9 cellular contexts compared by ENCODE assay signal in genomic region chr14:34098045-34098984, GRCh38.
DNase-seq lines count a peak whose midpoint lies in the region; ATAC-seq, FAIRE-seq and TF ChIP-seq lines count a peak whose summit lies in the region.
"Had no signal": no experiment of that assay in that cellular context is flagged by ENCODE, and none has a peak within 500 bp of the region (broad histone marks: within the 10 kb centered on the region; RNA-seq: fewer than 3 reads in every experiment).

No MANE protein-coding gene starts in this region.

- H3K4ac ChIP-seq in H9 (ENCODE audit: low read depth, low read length) (no peak overlapping the region), H1 (replicated peaks; ENCODE audit: insufficient read length, low read depth, low read length) (no peak overlapping the region), mesenchymal stem cell (ENCODE audit: low read depth in 1 of 2, low read length in 2 of 2) (no peak overlapping the region)

- H2BK15ac ChIP-seq in H9 (ENCODE audit: low read depth, low read length) (no peak overlapping the region), H1 (ENCODE audit: low read length) (no peak overlapping the region), mesenchymal stem cell (ENCODE audit: low read depth, poor library complexity, severe bottlenecking) (no peak overlapping the region)

- H3K4me3 Mint-ChIP-seq in Caco-2 (ENCODE audit: unreplicated experiment): no peak overlapping the region
- no peak overlapping the region for H3K4me3 Mint-ChIP-seq in H9

- H3K9ac ChIP-seq in H9 (ENCODE audit: extremely low read depth, insufficient read length, low read length): no peak overlapping the region
- no peak overlapping the region for H3K9ac ChIP-seq in H1 (replicated peaks in 1 of 4; ENCODE audit: extremely low read depth in 1 of 4, low read depth in 3 of 4, low read length in 3 of 4)
- H3K9ac ChIP-seq in mesenchymal stem cell (ENCODE audit: low read length): no peak overlapping the region

- TF ChIP-seq RAD21 in H1 (IDR thresholded peaks at IDR 0.05 in 1 of 2, conservative IDR thresholded peaks at IDR 0.05 in 1 of 2; ENCODE audit: low read depth in 2 of 2, low read length in 2 of 2): peak; percentile 83 to 89

- no peak overlapping the region for H3T11ph ChIP-seq in H9 (ENCODE audit: low read length)

- no peak for ATAC-seq in HG03025 (IDR thresholded peaks at IDR 0.05; ENCODE audit: low FRiP score, unreplicated experiment)

- CTCF ChIA-PET in Caco-2 (lab: Charles Lee) (interaction anchor here (0.6 to 3.7 kb wide), 27 partner anchors 9 to 1621 kb away, joined by 3 to 46 read pairs (median 4); no protein-coding TSS in a partner anchor), H1 (lab: Charles Lee; ENCODE audit: partially characterized antibody) (interaction anchor here (0.6 to 6.4 kb wide), 57 partner anchors 9 to 1844 kb away, joined by 3 to 88 read pairs (median 4); no protein-coding TSS in a partner anchor)

- H3K36me3 Mint-ChIP-seq in Caco-2 (ENCODE audit: insufficient read depth, unreplicated experiment) (no peaks in the 10 kb centered on the region), H9 (ENCODE audit: insufficient read depth in 1 of 3, low read depth in 3 of 3) (no peaks in the 10 kb centered on the region)

- H3K79me1 ChIP-seq in H9 (ENCODE audit: insufficient read depth, low read depth, low read length, poor library complexity, severe bottlenecking) (no peaks in the 10 kb centered on the region), H1 (ENCODE audit: low read depth, low read length) (no peaks in the 10 kb centered on the region), mesenchymal stem cell (replicated peaks; ENCODE audit: low read length, poor library complexity, severe bottlenecking) (no peaks in the 10 kb centered on the region)

- no peak for TF ChIP-seq EP300 in H1 (IDR thresholded peaks at IDR 0.05; ENCODE audit: borderline replicate concordance in 1 of 2, low read depth in 2 of 2, low read length in 2 of 2)

- peak; percentile 43 to 64 for DNase-seq in Caco-2
- DNase-seq in H9: no peak
- peak; percentile 64 to 67 for DNase-seq in SHP77 (lab: John Stamatoyannopoulos, UW)
- DNase-seq in H1 (ENCODE audit: low read depth in 1 of 2, low spot score in 2 of 2): peak in 1 of 2 experiments; percentile 47
- DNase-seq in mesenchymal stem cell: peak; percentile 58
- no peak for DNase-seq in effector CD4-positive, alpha-beta T cell
- DNase-seq in effector CD8-positive, alpha-beta T cell (lab: John Stamatoyannopoulos, UW): no peak

- H3K56ac ChIP-seq in H9 (ENCODE audit: insufficient read length, low read depth, low read length) (no peak overlapping the region), H1 (replicated peaks; ENCODE audit: insufficient read length, low read depth, low read length) (no peak overlapping the region)

- H4K8ac ChIP-seq in H9 (replicated peaks; ENCODE audit: insufficient read length, low read depth, low read length) (no peak overlapping the region), H1 (ENCODE audit: extremely low read depth, insufficient read depth, low read length) (no peak overlapping the region), mesenchymal stem cell (ENCODE audit: low read length) (peak overlapping the region; percentile 0)

- POLR2A ChIA-PET in Caco-2 (lab: Charles Lee) (interaction anchor here (0.7 to 1.0 kb wide), 3 partner anchors 38 to 257 kb away, joined by 3 to 4 read pairs (median 3); partner anchors contain the start of gene EGLN3), H1 (lab: Charles Lee; ENCODE audit: partially characterized antibody) (interaction anchor here (0.8 to 2.0 kb wide), 3 partner anchors 40 to 246 kb away, joined by 3 to 6 read pairs (median 3); partner anchors contain the start of gene EGLN3)

- FAIRE-seq in H1 (lab: Jason Lieb, UNC): no peak

- H3K23me2 ChIP-seq in H9 (ENCODE audit: insufficient read length, low read depth, low read length, poor library complexity, severe bottlenecking) (no peaks in the 10 kb centered on the region), H1 (ENCODE audit: low read depth, low read length) (no peaks in the 10 kb centered on the region)

- H3K27me3 Mint-ChIP-seq in Caco-2 (ENCODE audit: insufficient read depth, unreplicated experiment) (no peaks in the 10 kb centered on the region), H9 (ENCODE audit: low read depth) (no peaks in the 10 kb centered on the region)

- H3K4me1 Mint-ChIP-seq in Caco-2 (ENCODE audit: low read depth, unreplicated experiment) (peaks cover 30% of the 10 kb centered on the region), H9 (peaks cover 9 to 13% of the 10 kb centered on the region in 2 experiments)

- H3K27ac Mint-ChIP-seq in Caco-2 (ENCODE audit: unreplicated experiment) (peak overlapping the region; percentile 57), H9 (peak overlapping the region in 1 of 3 experiments; percentile 17; a peak in 1 of 7 replicates)

- H3K18ac ChIP-seq in H9 (ENCODE audit: insufficient read length, low read depth, low read length) (no peak overlapping the region), H1 (ENCODE audit: extremely low read depth, low read length) (no peak overlapping the region), mesenchymal stem cell (ENCODE audit: low read depth in 1 of 2, low read length in 2 of 2) (no peak overlapping the region)

- no CpG with 5 or more reads among the region's 8 CpGs for WGBS in H9 (ENCODE audit: extremely low coverage, insufficient read length, low lambda C conversion rate)
- 68% methylated on average over 8 of the region's 8 CpGs; no CpG with 5 or more reads in 1 of the 2 experiments for WGBS in H1 (ENCODE audit: extremely low coverage in 1 of 2, insufficient coverage in 1 of 2, insufficient read length in 1 of 2, insufficient replicate concordance in 2 of 2, low coverage in 1 of 2, low lambda C conversion rate in 2 of 2, missing lambda C conversion rate in 1 of 2), 2 experiments
- WGBS in mesenchymal stem cell: 55% methylated on average over 8 of the region's 8 CpGs

- H2BK12ac ChIP-seq in H9 (ENCODE audit: insufficient read length, low read depth, low read length) (no peak overlapping the region), H1 (ENCODE audit: low read depth, low read length) (no peak overlapping the region; the same call in 1 of the 2 replicates), mesenchymal stem cell (ENCODE audit: low read length in 2 of 2) (peak overlapping the region in 1 of 2 experiments; percentile 17)

- TF ChIP-seq POLR2A in H1 (IDR thresholded peaks at IDR 0.05; ENCODE audit: control extremely low read depth in 1 of 2, low read depth in 2 of 2, low read length in 2 of 2): no peak

- no peak overlapping the region for H2BK5ac ChIP-seq in H9 (ENCODE audit: insufficient read length, low read length)
- H2BK5ac ChIP-seq in H1 (ENCODE audit: low read depth, low read length): 0 out of 2 replicates have a peak overlapping the region, but pooled peaks have one; percentile 0
- no peak overlapping the region for H2BK5ac ChIP-seq in mesenchymal stem cell (ENCODE audit: low read depth, low read length, poor library complexity, severe bottlenecking)

- BruUV-seq in Caco-2 (replicated peaks; lab: Mats Ljungman, UMichigan): no TSS peak

- peak overlapping the region; percentile 44 for H2AFZ ChIP-seq in H9 (ENCODE audit: low read length)
- H2AFZ ChIP-seq in H1 (ENCODE audit: low read length): peak overlapping the region; percentile 95
- no peak overlapping the region for H2AFZ ChIP-seq in mesenchymal stem cell (ENCODE audit: low read depth, low read length)

- H3K27ac ChIP-seq in H9 (ENCODE audit: insufficient read length, low read depth, low read length): no peak overlapping the region
- no peak overlapping the region for H3K27ac ChIP-seq in H1 (ENCODE audit: low read depth, low read length)
- no peak overlapping the region for H3K27ac ChIP-seq in mesenchymal stem cell (ENCODE audit: low read length, poor library complexity, severe bottlenecking)

- no peak overlapping the region for H2BK20ac ChIP-seq in H9 (ENCODE audit: low read depth, low read length, poor library complexity, severe bottlenecking)
- H2BK20ac ChIP-seq in H1 (ENCODE audit: low read length): 0 out of 2 replicates have a peak overlapping the region, but pooled peaks have one; percentile 32

- TF ChIP-seq CTCF in Caco-2 (IDR thresholded peaks at IDR 0.05; ENCODE audit: insufficient read depth in 1 of 2, low read depth in 1 of 2, low read length in 1 of 2, severe bottlenecking in 1 of 2, unreplicated experiment in 1 of 2) (peak; percentile 67 to 71), H9 (conservative IDR thresholded peaks at IDR 0.05) (peak; percentile 76), H1 (IDR thresholded peaks at IDR 0.05; ENCODE audit: control extremely low read depth in 1 of 3, insufficient read depth in 1 of 3, low read depth in 1 of 3, low read length in 3 of 3) (peak in 2 of 3 experiments; percentile 56 to 69; a peak in 3 of 4 replicates)

- H2BK120ac ChIP-seq in H9 (ENCODE audit: low read depth, low read length, poor library complexity, severe bottlenecking) (no peak overlapping the region), H1 (replicated peaks; ENCODE audit: low read depth, low read length) (no peak overlapping the region), mesenchymal stem cell (ENCODE audit: low read depth, low read length) (no peak overlapping the region)

- H3K23ac ChIP-seq in H9 (ENCODE audit: insufficient read length, low read depth, low read length): no peak overlapping the region
- H3K23ac ChIP-seq in H1 (ENCODE audit: insufficient read length): no peak overlapping the region
- no peak overlapping the region for H3K23ac ChIP-seq in mesenchymal stem cell (ENCODE audit: low read length in 2 of 2)

- H3K4me1 ChIP-seq in Caco-2 (peaks cover 39% of the 10 kb centered on the region), H9 (ENCODE audit: insufficient read depth, low read length) (no peaks in the 10 kb centered on the region; the same call in 1 of the 2 replicates), H1 (replicated peaks in 1 of 4; ENCODE audit: control insufficient read depth in 3 of 4, insufficient read depth in 4 of 4, low read length in 3 of 4) (no peaks in the 10 kb centered on the region), mesenchymal stem cell (ENCODE audit: control insufficient read depth, insufficient read depth, low read depth, low read length) (peaks cover 9% of the 10 kb centered on the region)

- intact Hi-C loops in Caco-2 (cut with micrococcal nuclease; ENCODE audit: unreplicated experiment): loop anchor here (1.0 to 2.0 kb wide), 6 partner anchors 130 to 259 kb away; no protein-coding TSS in a partner anchor

- H4K20me1 ChIP-seq in H9 (ENCODE audit: control insufficient read depth, insufficient read depth, insufficient read length) (no peaks in the 10 kb centered on the region), H1 (replicated peaks in 1 of 2; ENCODE audit: control insufficient read depth in 1 of 2, insufficient read depth in 2 of 2, low read length in 2 of 2) (no peaks in the 10 kb centered on the region)

- no peaks in the 10 kb centered on the region for H3K36me3 ChIP-seq in Caco-2 (ENCODE audit: control insufficient read depth, insufficient read depth, low read length)
- no peaks in the 10 kb centered on the region for H3K36me3 ChIP-seq in H1 (ENCODE audit: control insufficient read depth in 2 of 4, insufficient read depth in 4 of 4, low read length in 3 of 4)
- no peaks in the 10 kb centered on the region for H3K36me3 ChIP-seq in mesenchymal stem cell (ENCODE audit: control insufficient read depth in 1 of 2, insufficient read depth in 2 of 2, low read depth in 1 of 2, low read length in 2 of 2)

- H3K9me3 ChIP-seq in Caco-2 (no peaks in the 10 kb centered on the region), H9 (ENCODE audit: control insufficient read depth, low read depth, low read length) (no peaks in the 10 kb centered on the region), H1 (ENCODE audit: insufficient read depth in 2 of 2, low read depth in 1 of 2, low read length in 1 of 2) (no peaks in the 10 kb centered on the region), mesenchymal stem cell (ENCODE audit: control insufficient read depth, low read length) (no peaks in the 10 kb centered on the region)

- H4K5ac ChIP-seq in H9 (ENCODE audit: insufficient read length, low read depth, low read length): no peak overlapping the region
- no peak overlapping the region for H4K5ac ChIP-seq in H1 (ENCODE audit: insufficient read length, low read depth, low read length)

- H4K91ac ChIP-seq in H9 (ENCODE audit: insufficient read length, low read depth, low read length) (no peak overlapping the region), H1 (replicated peaks; ENCODE audit: insufficient read length, low read length) (no peak overlapping the region), mesenchymal stem cell (ENCODE audit: low read length) (no peak overlapping the region)

- no peaks in the 10 kb centered on the region for H3K27me3 ChIP-seq in Caco-2 (replicated peaks; ENCODE audit: control insufficient read depth, insufficient read depth, low read length)
- no peaks in the 10 kb centered on the region for H3K27me3 ChIP-seq in H9 (ENCODE audit: insufficient read depth, low read length)
- no peaks in the 10 kb centered on the region for H3K27me3 ChIP-seq in H1 (replicated peaks in 1 of 4; ENCODE audit: control insufficient read depth in 3 of 4, extremely low read depth in 1 of 4, insufficient read depth in 3 of 4, low read length in 3 of 4)
- H3K27me3 ChIP-seq in mesenchymal stem cell (ENCODE audit: control insufficient read depth in 1 of 2, insufficient read depth in 1 of 2, low read length in 2 of 2): peaks cover 0 to 14% of the 10 kb centered on the region in 2 experiments

- H3K4me3 ChIP-seq in Caco-2 (ENCODE audit: low read depth, low read length) (no peak overlapping the region), H1 (ENCODE audit: extremely low read depth in 1 of 4, insufficient read depth in 2 of 4, low read depth in 3 of 4, low read length in 4 of 4) (no peak overlapping the region), mesenchymal stem cell (ENCODE audit: insufficient read depth in 1 of 2, low read depth in 1 of 2, low read length in 2 of 2) (no peak overlapping the region)
- H3K4me3 ChIP-seq: lung had no signal

- no peak overlapping the region for H3K4me2 ChIP-seq in H9 (ENCODE audit: insufficient read depth, insufficient read length, low read length)
- no peak overlapping the region for H3K4me2 ChIP-seq in H1 (ENCODE audit: insufficient read depth in 1 of 2, low read depth in 2 of 2, low read length in 2 of 2)
- H3K4me2 ChIP-seq in mesenchymal stem cell (ENCODE audit: low read length, poor library complexity, severe bottlenecking): no peak overlapping the region

- H2AK5ac ChIP-seq in H9 (ENCODE audit: insufficient read length, low read length): no peak overlapping the region
- no peak overlapping the region for H2AK5ac ChIP-seq in H1 (ENCODE audit: low read depth, low read length)
- H2AK5ac ChIP-seq in mesenchymal stem cell (ENCODE audit: low read length, severe bottlenecking): no peak overlapping the region

- H3K79me2 ChIP-seq in H9 (ENCODE audit: insufficient read depth, low read length): no peaks in the 10 kb centered on the region
- no peaks in the 10 kb centered on the region for H3K79me2 ChIP-seq in H1 (ENCODE audit: control insufficient read depth in 1 of 2, insufficient read depth in 2 of 2, low read length in 2 of 2)

- H3K9me3 Mint-ChIP-seq in Caco-2 (ENCODE audit: unreplicated experiment): no peaks in the 10 kb centered on the region
- no peaks in the 10 kb centered on the region for H3K9me3 Mint-ChIP-seq in H9

- H3K14ac ChIP-seq in H9 (ENCODE audit: insufficient read depth, low read length) (no peak overlapping the region), H1 (ENCODE audit: insufficient read length) (no peak overlapping the region), mesenchymal stem cell (ENCODE audit: low read length in 2 of 2) (no peak overlapping the region)

Comparison
In these comparisons a context has a peak if more than half of its experiments do, and no peak if none do; other contexts are left out.
1. DNase-seq: peak in Caco-2 (2 of 2), SHP77 (2 of 2) and mesenchymal stem cell (single experiment); none in H9 (single experiment), effector CD4-positive, alpha-beta T cell (single experiment) and effector CD8-positive, alpha-beta T cell (single experiment).
2. Peak in every context shown above with its lines, with median percentiles within 50 percentile points of each other: CTCF ChIP-seq.